Comparison of ENCODE assay signal across 20 cellular contexts in the genomic region with DNA sequence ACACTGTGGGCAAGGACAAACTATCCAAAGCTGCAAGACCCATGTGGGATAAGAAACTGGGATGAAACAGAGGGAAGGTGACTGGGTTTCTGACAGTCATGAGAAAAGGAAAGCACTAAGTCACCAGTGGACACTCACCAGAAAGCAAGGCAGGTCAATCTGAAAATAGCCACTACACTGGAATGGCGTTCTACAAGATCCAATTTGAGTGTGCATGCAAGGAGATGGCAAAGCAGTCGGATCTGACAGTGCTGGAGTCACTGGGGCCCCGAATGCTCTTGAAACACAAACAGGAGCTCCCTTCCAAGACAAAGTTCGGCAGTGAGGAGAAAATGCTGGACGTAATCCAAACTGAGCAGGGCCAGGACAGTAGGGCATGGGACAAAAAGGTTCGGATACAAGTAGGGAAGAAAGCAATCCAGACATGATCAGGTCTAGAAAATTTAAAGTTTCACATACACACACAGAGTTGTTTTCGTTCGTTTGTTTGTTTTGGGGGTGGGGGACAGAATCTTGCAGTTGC.
DNase-seq lines count a peak whose midpoint lies in the region; ATAC-seq, FAIRE-seq and TF ChIP-seq lines count a peak whose summit lies in the region.
"Had no signal": no experiment of that assay in that cellular context is flagged by ENCODE, and none has a peak within 500 bp of the region (broad histone marks: within the 10 kb centered on the region; RNA-seq: fewer than 3 reads in every experiment).

No MANE protein-coding gene starts in this region.

- CTCF ChIA-PET in activated naive CD4-positive, alpha-beta T cell treated with anti-CD3 and anti-CD28 coated beads, Interleukin-2, amount 10 ng/mL, durations not matched to agents 7 days and 5 days (lab: Charles Lee), result interaction anchor here (1.2 to 2.5 kb wide), 2 partner anchors 54 to 268 kb away, joined by 3 to 6 read pairs; no protein-coding TSS in a partner anchor
- CTCF ChIA-PET in HepG2 (lab: Yijun Ruan, JAX; ENCODE audit: low intra/inter-chr PET ratio, low total read pairs), result no interaction called here

- H3K4me1 ChIP-seq in HepG2 (ENCODE audit: insufficient read depth, low read length), result peaks cover 48% of the 10 kb centered on the region

- H3K27me3 Mint-ChIP-seq in activated naive CD4-positive, alpha-beta T cell treated with anti-CD3 and anti-CD28 coated beads, Interleukin-2, amount 10 ng/mL, durations not matched to agents 7 days and 5 days, result no peaks in the 10 kb centered on the region
- no peaks in the 10 kb centered on the region for H3K27me3 Mint-ChIP-seq in central memory CD8-positive, alpha-beta T cell
- H3K27me3 Mint-ChIP-seq: CD4-positive, CD25-positive, alpha-beta regulatory T cell had no signal

- FAIRE-seq in HepG2 (lab: Jason Lieb, UNC), result peak; percentile 15
- FAIRE-seq: GM12878, GM19239, HTR-8/SVneo had no signal

- TF ChIP-seq EP300 in HepG2 (IDR thresholded peaks at IDR 0.05; ENCODE audit: low read depth in 2 of 2, low read length in 2 of 2), result no peak
- no peak for TF ChIP-seq EP300 in HepG2 (CRISPR knock-in tag; IDR thresholded peaks at IDR 0.05; ENCODE audit: borderline replicate concordance)

- POLR2A ChIA-PET in HepG2 (lab: Yijun Ruan, JAX), result no interaction called here

- H3K4me2 ChIP-seq in HepG2 (ENCODE audit: low read depth, low read length), result peak overlapping the region; percentile 80

- no peak for DNase-seq in activated naive CD4-positive, alpha-beta T cell treated with anti-CD3 and anti-CD28 coated beads, Interleukin-2, amount 10 ng/mL, durations not matched to agents 7 days and 5 days
- no peak for DNase-seq in activated naive CD4-positive, alpha-beta T cell treated with Interleukin-2 at 50 U/mL for 16 hours
- DNase-seq in central memory CD8-positive, alpha-beta T cell (ENCODE audit: low spot score in 2 of 2), result no peak
- DNase-seq in HepG2 (ENCODE audit: low spot score), result peak; percentile 9
- DNase-seq in stimulated activated effector memory CD8-positive, alpha-beta T cell treated with anti-CD3 and anti-CD28 coated beads, Interleukin-12 subunit alpha, Interleukin-12 subunit beta, amount 100 ng/mL, for 72 hours (ENCODE audit: low spot score in 2 of 2), result no peak
- no peak for DNase-seq in activated effector memory CD4-positive, alpha-beta T cell treated with anti-CD3 and anti-CD28 coated beads, Interleukin-2, amount 50 U/mL, for 16 hours
- DNase-seq: CD4-positive, CD25-positive, alpha-beta regulatory T cell; DMS79; KBM-7; NCI-H1048; NCI-H146; NCI-H2227 treated with DMSO at 0.1 percent for 48 hours; NCI-H526; RPMI8226 had no signal

- intact Hi-C loops in HepG2 (cut with micrococcal nuclease; ENCODE audit: unreplicated experiment), result no loop called here

- H3K4me3 Mint-ChIP-seq in activated naive CD4-positive, alpha-beta T cell treated with anti-CD3 and anti-CD28 coated beads, Interleukin-2, amount 10 ng/mL, durations not matched to agents 7 days and 5 days, result no peak overlapping the region
- peak overlapping the region; percentile 33 for H3K4me3 Mint-ChIP-seq in central memory CD8-positive, alpha-beta T cell
- no peak overlapping the region for H3K4me3 Mint-ChIP-seq in stimulated activated effector memory CD8-positive, alpha-beta T cell treated with anti-CD3 and anti-CD28 coated beads, Interleukin-12 subunit alpha, Interleukin-12 subunit beta, amount 100 ng/mL, for 72 hours
- H3K4me3 Mint-ChIP-seq: CD4-positive, CD25-positive, alpha-beta regulatory T cell had no signal

- no peak for TF ChIP-seq POLR2A in HepG2 (IDR thresholded peaks at IDR 0.05; ENCODE audit: insufficient read depth in 1 of 2, low read depth in 2 of 2, low read length in 2 of 2)

- H2AFZ ChIP-seq in HepG2 (ENCODE audit: low read length), result peak overlapping the region; percentile 92

- H4K20me1 ChIP-seq in HepG2 (ENCODE audit: insufficient read depth, low read length), result no peaks in the 10 kb centered on the region

- H3K9me3 Mint-ChIP-seq in activated naive CD4-positive, alpha-beta T cell treated with anti-CD3 and anti-CD28 coated beads, Interleukin-2, amount 10 ng/mL, durations not matched to agents 7 days and 5 days, result no peaks in the 10 kb centered on the region
- no peaks in the 10 kb centered on the region for H3K9me3 Mint-ChIP-seq in central memory CD8-positive, alpha-beta T cell
- H3K9me3 Mint-ChIP-seq in stimulated activated effector memory CD8-positive, alpha-beta T cell treated with anti-CD3 and anti-CD28 coated beads, Interleukin-12 subunit alpha, Interleukin-12 subunit beta, amount 100 ng/mL, for 72 hours, result no peaks in the 10 kb centered on the region
- H3K9me3 Mint-ChIP-seq: CD4-positive, CD25-positive, alpha-beta regulatory T cell had no signal

- peak overlapping the region; percentile 8 to 60 (median 42); a peak in 5 of 6 replicates for H3K4me3 ChIP-seq in HepG2 (replicated peaks in 1 of 3; ENCODE audit: insufficient read depth in 1 of 3, low read depth in 2 of 3, low read length in 3 of 3)
- H3K4me3 ChIP-seq: GM12878 had no signal

- TF ChIP-seq RAD21 in HepG2 (CRISPR knock-in tag; IDR thresholded peaks at IDR 0.05), result no peak

- in situ Hi-C loops in HepG2 (cut with HindIII; ENCODE audit: extremely low pct_ligation_motif_present, low pct_unique_long_range_greater_than_20kb), result no loop called here

- no peak for TF ChIP-seq CTCF in HepG2 (CRISPR knock-in tag; IDR thresholded peaks at IDR 0.05)

- peak overlapping the region; percentile 47 for H3K27ac Mint-ChIP-seq in activated naive CD4-positive, alpha-beta T cell treated with anti-CD3 and anti-CD28 coated beads, Interleukin-2, amount 10 ng/mL, durations not matched to agents 7 days and 5 days
- no peak overlapping the region for H3K27ac Mint-ChIP-seq in central memory CD8-positive, alpha-beta T cell (ENCODE audit: low read depth)
- H3K27ac Mint-ChIP-seq in stimulated activated effector memory CD8-positive, alpha-beta T cell treated with anti-CD3 and anti-CD28 coated beads, Interleukin-12 subunit alpha, Interleukin-12 subunit beta, amount 100 ng/mL, for 72 hours, result peak overlapping the region; percentile 83

- no peak overlapping the region for H3K27ac ChIP-seq in HepG2 (ENCODE audit: extremely low read length, insufficient read depth, low read length)

- H3K36me3 ChIP-seq in HepG2 (replicated peaks in 1 of 2; ENCODE audit: control insufficient read depth in 1 of 2, insufficient read depth in 2 of 2, low read length in 2 of 2), result no peaks in the 10 kb centered on the region

- no peak for ATAC-seq in central memory CD8-positive, alpha-beta T cell (replicated peaks; ENCODE audit: extremely low read depth, poor library complexity, severe bottlenecking)
- ATAC-seq in HepG2, result peak; percentile 56
- no peak for ATAC-seq in stimulated activated effector memory CD8-positive, alpha-beta T cell treated with anti-CD3 and anti-CD28 coated beads, Interleukin-12 subunit alpha, Interleukin-12 subunit beta, amount 100 ng/mL, for 72 hours
- ATAC-seq in HG03097 (IDR thresholded peaks at IDR 0.05; ENCODE audit: low FRiP score, unreplicated experiment), result no peak
- ATAC-seq in GM18519 (IDR thresholded peaks at IDR 0.05; ENCODE audit: low FRiP score, unreplicated experiment), result no peak
- ATAC-seq: GM12878, HCT116 had no signal

- H3K79me2 ChIP-seq in HepG2 (ENCODE audit: insufficient read depth, low read length), result no peaks in the 10 kb centered on the region

- no TSS peak for BruUV-seq in HepG2 (replicated peaks; lab: Mats Ljungman, UMichigan)

- peaks cover 1% of the 10 kb centered on the region for H3K36me3 Mint-ChIP-seq in activated naive CD4-positive, alpha-beta T cell treated with anti-CD3 and anti-CD28 coated beads, Interleukin-2, amount 10 ng/mL, durations not matched to agents 7 days and 5 days
- H3K36me3 Mint-ChIP-seq in central memory CD8-positive, alpha-beta T cell (ENCODE audit: insufficient read depth), result no peaks in the 10 kb centered on the region
- no peaks in the 10 kb centered on the region for H3K36me3 Mint-ChIP-seq in stimulated activated effector memory CD8-positive, alpha-beta T cell treated with anti-CD3 and anti-CD28 coated beads, Interleukin-12 subunit alpha, Interleukin-12 subunit beta, amount 100 ng/mL, for 72 hours
- H3K36me3 Mint-ChIP-seq: CD4-positive, CD25-positive, alpha-beta regulatory T cell had no signal

- no peaks in the 10 kb centered on the region for H3K27me3 ChIP-seq in HepG2 (ENCODE audit: control insufficient read depth in 1 of 2, insufficient read depth in 2 of 2, low read length in 2 of 2)

- peak overlapping the region; percentile 54; the same call in 1 of the 2 replicates for H3K9ac ChIP-seq in HepG2 (ENCODE audit: insufficient read depth, low read depth, low read length)

- peaks cover 52% of the 10 kb centered on the region for H3K4me1 Mint-ChIP-seq in activated naive CD4-positive, alpha-beta T cell treated with anti-CD3 and anti-CD28 coated beads, Interleukin-2, amount 10 ng/mL, durations not matched to agents 7 days and 5 days
- peaks cover 49% of the 10 kb centered on the region for H3K4me1 Mint-ChIP-seq in central memory CD8-positive, alpha-beta T cell
- peaks cover 51% of the 10 kb centered on the region for H3K4me1 Mint-ChIP-seq in stimulated activated effector memory CD8-positive, alpha-beta T cell treated with anti-CD3 and anti-CD28 coated beads, Interleukin-12 subunit alpha, Interleukin-12 subunit beta, amount 100 ng/mL, for 72 hours

- WGBS in HepG2 (ENCODE audit: low lambda C conversion rate), result under 1% methylated on average over 8 of the region's 8 CpGs

- no peaks in the 10 kb centered on the region for H3K9me3 ChIP-seq in HepG2 (ENCODE audit: low read length)

TF ChIP-seq in HepG2, 621 proteins besides CTCF, POLR2A, EP300 and RAD21 (continues in another document):
- TF ChIP-seq ZNF121 (CRISPR knock-in tag; IDR thresholded peaks at IDR 0.05) (0 out of 2 replicates have a peak, but pooled peaks have one; percentile 34), ZNF777 (CRISPR knock-in tag; IDR thresholded peaks at IDR 0.05) (0 out of 2 replicates have a peak, but pooled peaks have one; percentile 31)
- TF ChIP-seq, protein P1, sequence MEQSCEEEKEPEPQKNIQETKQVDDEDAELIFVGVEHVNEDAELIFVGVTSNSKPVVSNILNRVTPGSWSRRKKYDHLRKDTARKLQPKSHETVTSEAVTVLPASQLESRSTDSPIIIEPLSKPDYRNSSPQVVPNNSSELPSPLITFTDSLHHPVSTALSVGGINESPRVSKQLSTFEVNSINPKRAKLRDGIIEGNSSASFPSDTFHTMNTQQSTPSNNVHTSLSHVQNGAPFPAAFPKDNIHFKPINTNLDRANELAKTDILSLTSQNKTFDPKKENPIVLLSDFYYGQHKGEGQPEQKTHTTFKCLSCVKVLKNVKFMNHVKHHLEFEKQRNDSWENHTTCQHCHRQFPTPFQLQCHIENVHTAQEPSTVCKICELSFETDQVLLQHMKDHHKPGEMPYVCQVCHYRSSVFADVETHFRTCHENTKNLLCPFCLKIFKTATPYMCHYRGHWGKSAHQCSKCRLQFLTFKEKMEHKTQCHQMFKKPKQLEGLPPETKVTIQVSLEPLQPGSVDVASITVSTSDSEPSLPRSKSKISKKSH (CRISPR knock-in tag; IDR thresholded peaks at IDR 0.05; ENCODE audit: borderline replicate concordance), result no peak
